In the genomic region with DNA sequence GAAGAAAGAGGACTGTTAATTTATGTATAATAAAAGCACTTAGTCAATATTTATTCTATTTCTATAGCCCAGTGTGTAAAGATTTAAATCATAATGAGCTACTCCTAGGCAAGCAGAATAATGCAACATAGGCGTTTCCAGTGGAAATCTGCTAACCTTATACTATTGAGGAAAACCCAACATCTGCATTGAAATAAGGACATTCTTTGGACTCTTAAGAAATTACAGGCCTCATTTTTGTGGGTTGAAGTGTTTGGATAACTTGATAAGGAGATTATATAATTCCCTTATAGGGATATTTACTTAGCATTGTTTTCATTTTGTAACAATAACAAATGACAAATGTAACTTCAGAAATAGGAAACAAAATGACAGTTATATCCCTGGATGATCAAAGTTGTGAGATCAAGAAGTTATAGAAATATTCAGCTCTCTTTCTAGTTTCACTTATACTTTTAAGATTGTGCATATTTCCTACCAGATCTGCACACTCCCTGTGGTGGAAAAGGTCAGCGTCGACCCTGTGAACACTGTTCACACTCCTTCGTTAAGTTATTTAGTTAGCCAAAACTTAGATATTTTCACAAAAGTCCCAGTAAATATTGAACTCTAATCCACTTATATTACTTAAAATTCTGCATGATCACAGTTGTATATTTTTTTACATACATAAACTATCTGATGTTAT, we compare ENCODE assay signal across 14 cellular contexts.
DNase-seq lines count a peak whose midpoint lies in the region; FAIRE-seq and TF ChIP-seq lines count a peak whose summit lies in the region.
"Had no signal": no experiment of that assay in that cellular context is flagged by ENCODE, and none has a peak within 500 bp of the region (broad histone marks: within the 10 kb centered on the region; RNA-seq: fewer than 3 reads in every experiment).

No MANE protein-coding gene starts in this region.

- TF ChIP-seq POLR2A in spleen (IDR thresholded peaks at IDR 0.05) = no peak
- TF ChIP-seq POLR2A in GM12892 (IDR thresholded peaks at IDR 0.05; ENCODE audit: low read depth, low read length) = no peak

- peak; percentile 100 for FAIRE-seq in TTC549 (lab: Jason Lieb, UNC)
- no peak for FAIRE-seq in GM12892 (lab: Jason Lieb, UNC)

- H3K36me3 Mint-ChIP-seq in activated naive CD4-positive, alpha-beta T cell treated with anti-CD3 and anti-CD28 coated beads, Interleukin-2, amount 10 ng/mL, durations not matched to agents 7 days and 5 days = no peaks in the 10 kb centered on the region

- no peaks in the 10 kb centered on the region for H3K9me3 Mint-ChIP-seq in activated naive CD4-positive, alpha-beta T cell treated with anti-CD3 and anti-CD28 coated beads, Interleukin-2, amount 10 ng/mL, durations not matched to agents 7 days and 5 days

- no peak for TF ChIP-seq CTCF in fibroblast of villous mesenchyme (IDR thresholded peaks at IDR 0.05; ENCODE audit: insufficient read depth, low read depth, low read length)
- TF ChIP-seq CTCF in spleen (IDR thresholded peaks at IDR 0.05 in 8 of 11, conservative IDR thresholded peaks at IDR 0.05 in 3 of 11) = no peak

- H3K4me3 Mint-ChIP-seq in activated naive CD4-positive, alpha-beta T cell treated with anti-CD3 and anti-CD28 coated beads, Interleukin-2, amount 10 ng/mL, durations not matched to agents 7 days and 5 days = no peak overlapping the region

- H3K9me3 ChIP-seq in spleen = no peaks in the 10 kb centered on the region

- intact Hi-C loops in spleen (cut with DNase I; ENCODE audit: low total_unique reads) = no loop called here

- H3K27ac Mint-ChIP-seq in activated naive CD4-positive, alpha-beta T cell treated with anti-CD3 and anti-CD28 coated beads, Interleukin-2, amount 10 ng/mL, durations not matched to agents 7 days and 5 days = no peak overlapping the region

- H3K4me1 Mint-ChIP-seq in activated naive CD4-positive, alpha-beta T cell treated with anti-CD3 and anti-CD28 coated beads, Interleukin-2, amount 10 ng/mL, durations not matched to agents 7 days and 5 days = peaks cover 7% of the 10 kb centered on the region

- no peaks in the 10 kb centered on the region for H3K36me3 ChIP-seq in spleen

- no peaks in the 10 kb centered on the region for H3K27me3 Mint-ChIP-seq in activated naive CD4-positive, alpha-beta T cell treated with anti-CD3 and anti-CD28 coated beads, Interleukin-2, amount 10 ng/mL, durations not matched to agents 7 days and 5 days

- H3K27me3 ChIP-seq in spleen (replicated peaks in 1 of 7) = no peaks in the 10 kb centered on the region

- peak overlapping the region in 6 of 8 donors; percentile 27 to 94 (median 52) for H3K27ac ChIP-seq in spleen
- H3K27ac ChIP-seq: VCaP had no signal

- H3K4me3 ChIP-seq in fibroblast of villous mesenchyme (ENCODE audit: low read depth, low read length) (no peak overlapping the region), spleen (no peak overlapping the region)

- 71 to 84% (median 78%) methylated on average over 4 of the region's 4 CpGs for WGBS in spleen, 5 donors

- DNase-seq in H4 (ENCODE audit: low spot score) (peak; percentile 66), fibroblast of villous mesenchyme (ENCODE audit: low read depth) (peak; percentile 90), spleen (no peak), COLO829 (ENCODE audit: low spot score) (no peak), GM12892 (ENCODE audit: insufficient read length) (no peak)
- DNase-seq in effector CD4-positive, alpha-beta T cell = no peak
- no peak for DNase-seq in activated naive CD4-positive, alpha-beta T cell treated with anti-CD3 and anti-CD28 coated beads, Interleukin-2, amount 10 ng/mL, durations not matched to agents 7 days and 5 days
- DNase-seq: midbrain, NCI-H1105 treated with DMSO at 0.1 percent for 48 hours, NCI-H510A treated with DMSO at 0.1 percent for 48 hours, retina, RPMI8226 had no signal

- H3K4me1 ChIP-seq in spleen = peaks cover 0 to 25% (median 2%) of the 10 kb centered on the region in 6 donors

- CTCF ChIA-PET in activated naive CD4-positive, alpha-beta T cell treated with anti-CD3 and anti-CD28 coated beads, Interleukin-2, amount 10 ng/mL, durations not matched to agents 7 days and 5 days (lab: Charles Lee) = interaction anchor here (0.9 kb wide), 1 partner anchor 47 kb away, joined by 3 read pairs; no protein-coding TSS in a partner anchor

Comparison
In these comparisons a context has a peak if more than half of its experiments do, and no peak if none do; other contexts are left out.
1. DNase-seq: peak in H4 (single experiment) and fibroblast of villous mesenchyme (single experiment); none in spleen (single experiment), COLO829 (single experiment), effector CD4-positive, alpha-beta T cell (single experiment), activated naive CD4-positive, alpha-beta T cell treated with anti-CD3 and anti-CD28 coated beads, Interleukin-2, amount 10 ng/mL, durations not matched to agents 7 days and 5 days (single experiment) and GM12892 (single experiment).